In the genomic region with DNA sequence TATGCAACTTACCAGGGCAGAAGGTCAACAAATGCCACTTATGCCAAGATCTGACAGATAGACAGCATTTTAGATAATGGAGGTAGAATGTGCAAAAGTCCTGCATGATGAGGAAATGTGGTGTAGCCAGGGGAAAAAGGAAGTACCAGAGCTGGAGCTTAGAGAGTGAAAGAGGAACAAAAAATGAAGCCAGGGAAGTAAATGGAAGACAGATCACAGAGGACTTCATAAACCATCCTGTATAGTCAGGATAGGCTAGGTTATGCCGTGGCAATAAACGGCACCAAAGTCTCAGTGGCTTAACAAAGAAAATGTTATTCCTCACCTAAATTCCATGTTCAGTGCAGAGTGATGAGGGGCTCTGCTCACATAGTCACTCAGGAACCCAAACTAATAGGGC, we compare ENCODE assay signal across 23 cellular contexts.
DNase-seq lines count a peak whose midpoint lies in the region; ATAC-seq, FAIRE-seq and TF ChIP-seq lines count a peak whose summit lies in the region.
"Had no signal": no experiment of that assay in that cellular context is flagged by ENCODE, and none has a peak within 500 bp of the region (broad histone marks: within the 10 kb centered on the region; RNA-seq: fewer than 3 reads in every experiment).

No MANE protein-coding gene starts in this region.

- H3K36me3 ChIP-seq in heart left ventricle (no peaks in the 10 kb centered on the region), esophagus muscularis mucosa (no peaks in the 10 kb centered on the region), gastroesophageal sphincter (no peaks in the 10 kb centered on the region)
- H3K36me3 ChIP-seq: ovary had no signal

- no peak for TF ChIP-seq EP300 in esophagus muscularis mucosa (IDR thresholded peaks at IDR 0.05)
- no peak for TF ChIP-seq EP300 in gastroesophageal sphincter (IDR thresholded peaks at IDR 0.05)

- H3K9me3 ChIP-seq in heart left ventricle (peaks cover 0 to 8% (median 0%) of the 10 kb centered on the region in 12 donors), esophagus muscularis mucosa (no peaks in the 10 kb centered on the region), gastroesophageal sphincter (peaks cover 0 to 3% (median 0%) of the 10 kb centered on the region in 3 donors)
- H3K9me3 ChIP-seq: testis had no signal

- no peak overlapping the region for H3K4me3 Mint-ChIP-seq in stimulated activated naive B cell treated with anti-CD40 and anti-IgM and Interleukin-4, amounts not matched to agents 10 μg/mL and 1 μg/mL and 100 μg/mL, for 72 hours
- H3K4me3 Mint-ChIP-seq: memory B cell; naive B cell; stimulated activated effector memory CD8-positive, alpha-beta T cell treated with anti-CD3 and anti-CD28 coated beads, Interleukin-12 subunit alpha, Interleukin-12 subunit beta, amount 100 ng/mL, for 72 hours; T-cell had no signal

- H3K27me3 Mint-ChIP-seq in stimulated activated naive B cell treated with anti-CD40 and anti-IgM and Interleukin-4, amounts not matched to agents 10 μg/mL and 1 μg/mL and 100 μg/mL, for 72 hours: no peaks in the 10 kb centered on the region

- intact Hi-C loops in left ventricle myocardium superior (cut with micrococcal nuclease): no loop called here
- intact Hi-C loops in heart left ventricle (cut with DNase I): no loop called here
- intact Hi-C loops in esophagus muscularis mucosa (cut with DNase I): no loop called here

- H3K36me3 Mint-ChIP-seq in stimulated activated naive B cell treated with anti-CD40 and anti-IgM and Interleukin-4, amounts not matched to agents 10 μg/mL and 1 μg/mL and 100 μg/mL, for 72 hours: no peaks in the 10 kb centered on the region
- H3K36me3 Mint-ChIP-seq: memory B cell; naive B cell; stimulated activated effector memory CD8-positive, alpha-beta T cell treated with anti-CD3 and anti-CD28 coated beads, Interleukin-12 subunit alpha, Interleukin-12 subunit beta, amount 100 ng/mL, for 72 hours; T-cell had no signal

- ATAC-seq in left ventricle myocardium superior: peak; percentile 19
- ATAC-seq in heart left ventricle: no peak
- ATAC-seq in stimulated activated naive B cell treated with anti-CD40 and anti-IgM and Interleukin-4, amounts not matched to agents 10 μg/mL and 1 μg/mL and 100 μg/mL, for 72 hours (replicated peaks): peak; percentile 16 to 27
- ATAC-seq in gastroesophageal sphincter: no peak
- ATAC-seq: stimulated activated effector memory CD8-positive, alpha-beta T cell treated with anti-CD3 and anti-CD28 coated beads, Interleukin-12 subunit alpha, Interleukin-12 subunit beta, amount 100 ng/mL, for 72 hours; T-cell had no signal

- no peak for DNase-seq in left ventricle myocardium superior
- no peak for DNase-seq in heart left ventricle
- DNase-seq in OCI-M1 (lab: John Stamatoyannopoulos, UW): peak; percentile 62
- peak; percentile 53 for DNase-seq in esophagus muscularis mucosa (ENCODE audit: extremely low spot score)
- DNase-seq in stimulated activated naive B cell treated with anti-CD40 and anti-IgM and Interleukin-4, amounts not matched to agents 10 μg/mL and 1 μg/mL and 100 μg/mL, for 72 hours: no peak
- DNase-seq in RCC 7860 (ENCODE audit: low spot score): no peak
- no peak for DNase-seq in NCI-H187 treated with DMSO at 0.1 percent for 48 hours (lab: John Stamatoyannopoulos, UW)
- DNase-seq: activated gamma-delta T cell treated with Interleukin-2 at 50 U/mL for 16 hours, dermis blood vessel endothelial cell, HCEC 1CT, naive B cell, NCI-H1694 treated with DMSO at 0.1 percent for 48 hours, NCI-H226, ovary, T-cell, testis had no signal

- FAIRE-seq in RCC 7860 (lab: Jason Lieb, UNC): no peak
- FAIRE-seq: D721Med, endothelial cell of umbilical vein, GM18507 had no signal

- H3K27me3 ChIP-seq in heart left ventricle: no peaks in the 10 kb centered on the region
- H3K27me3 ChIP-seq in esophagus muscularis mucosa: no peaks in the 10 kb centered on the region
- H3K27me3 ChIP-seq in gastroesophageal sphincter: no peaks in the 10 kb centered on the region
- H3K27me3 ChIP-seq: ovary, testis had no signal

- H3K4me1 ChIP-seq in heart left ventricle (no peaks in the 10 kb centered on the region), esophagus muscularis mucosa (no peaks in the 10 kb centered on the region), gastroesophageal sphincter (no peaks in the 10 kb centered on the region)
- H3K4me1 ChIP-seq: testis had no signal

- TF ChIP-seq CTCF in heart left ventricle (IDR thresholded peaks at IDR 0.05) (no peak), esophagus muscularis mucosa (IDR thresholded peaks at IDR 0.05) (no peak), gastroesophageal sphincter (IDR thresholded peaks at IDR 0.05) (no peak)

- H3K27ac Mint-ChIP-seq in stimulated activated naive B cell treated with anti-CD40 and anti-IgM and Interleukin-4, amounts not matched to agents 10 μg/mL and 1 μg/mL and 100 μg/mL, for 72 hours: no peak overlapping the region
- H3K27ac Mint-ChIP-seq: memory B cell; naive B cell; stimulated activated effector memory CD8-positive, alpha-beta T cell treated with anti-CD3 and anti-CD28 coated beads, Interleukin-12 subunit alpha, Interleukin-12 subunit beta, amount 100 ng/mL, for 72 hours; T-cell had no signal

- H3K4me3 ChIP-seq in heart left ventricle (no peak overlapping the region), esophagus muscularis mucosa (no peak overlapping the region), gastroesophageal sphincter (no peak overlapping the region)
- H3K4me3 ChIP-seq: ovary, testis had no signal

- TF ChIP-seq POLR2A in heart left ventricle (IDR thresholded peaks at IDR 0.05) (no peak), esophagus muscularis mucosa (IDR thresholded peaks at IDR 0.05; ENCODE audit: low read depth) (no peak), gastroesophageal sphincter (IDR thresholded peaks at IDR 0.05) (no peak)

- no peak overlapping the region for H3K27ac ChIP-seq in heart left ventricle
- H3K27ac ChIP-seq in esophagus muscularis mucosa (replicated peaks in 1 of 4): no peak overlapping the region
- H3K27ac ChIP-seq in gastroesophageal sphincter: no peak overlapping the region
- H3K27ac ChIP-seq: ovary, testis, VCaP had no signal

- peaks cover 0 to 7% of the 10 kb centered on the region in 2 donors for H3K9me3 Mint-ChIP-seq in stimulated activated naive B cell treated with anti-CD40 and anti-IgM and Interleukin-4, amounts not matched to agents 10 μg/mL and 1 μg/mL and 100 μg/mL, for 72 hours
- H3K9me3 Mint-ChIP-seq: memory B cell had no signal

- H3K4me1 Mint-ChIP-seq in stimulated activated naive B cell treated with anti-CD40 and anti-IgM and Interleukin-4, amounts not matched to agents 10 μg/mL and 1 μg/mL and 100 μg/mL, for 72 hours: peaks cover 2 to 7% of the 10 kb centered on the region in 2 donors
- H3K4me1 Mint-ChIP-seq: memory B cell; naive B cell; stimulated activated effector memory CD8-positive, alpha-beta T cell treated with anti-CD3 and anti-CD28 coated beads, Interleukin-12 subunit alpha, Interleukin-12 subunit beta, amount 100 ng/mL, for 72 hours; T-cell had no signal

- 90 to 97% (median 93%) methylated on average over 2 of the region's 2 CpGs for WGBS in heart left ventricle, 4 donors
- whole genome bisulfite sequencing in esophagus muscularis mucosa: 86% methylated on average over 2 of the region's 2 CpGs
- WGBS in gastroesophageal sphincter (ENCODE audit: low coverage in 1 of 2), 2 donors: 95 to 100% methylated on average over 2 of the region's 2 CpGs

Comparison
In these comparisons a context has a peak if more than half of its experiments do, and no peak if none do; other contexts are left out.
1. ATAC-seq: peak in left ventricle myocardium superior (single experiment) and stimulated activated naive B cell treated with anti-CD40 and anti-IgM and Interleukin-4, amounts not matched to agents 10 μg/mL and 1 μg/mL and 100 μg/mL, for 72 hours (2 of 2); none in heart left ventricle (0 of 4) and gastroesophageal sphincter (single experiment).
2. DNase-seq: peak in OCI-M1 (single experiment) and esophagus muscularis mucosa (single experiment); none in left ventricle myocardium superior (single experiment), heart left ventricle (0 of 5), stimulated activated naive B cell treated with anti-CD40 and anti-IgM and Interleukin-4, amounts not matched to agents 10 μg/mL and 1 μg/mL and 100 μg/mL, for 72 hours (single experiment), RCC 7860 (single experiment) and NCI-H187 treated with DMSO at 0.1 percent for 48 hours (single experiment).